In the genomic region with DNA sequence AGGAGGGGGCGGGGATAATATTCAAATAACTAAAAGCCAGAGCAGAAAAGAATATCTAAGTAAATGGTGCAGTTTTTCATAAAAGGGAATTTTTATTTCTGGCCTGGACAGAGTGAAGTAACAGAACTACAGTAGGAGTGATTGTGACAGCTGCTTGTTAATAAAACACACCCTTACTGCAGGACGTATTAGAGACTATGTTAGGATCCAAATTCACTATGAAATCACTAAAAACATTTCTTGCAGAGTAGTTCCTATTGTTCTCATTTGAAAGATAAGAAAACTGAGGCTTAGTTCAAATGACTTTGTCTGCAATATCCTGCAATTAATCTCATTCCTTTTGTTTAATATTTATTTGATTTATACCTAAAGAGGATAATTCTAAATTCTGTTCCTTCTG, we compare ENCODE assay signal across 19 cellular contexts.
"Had no signal": no experiment of that assay in that cellular context is flagged by ENCODE, and none has a peak within 500 bp of the region (broad histone marks: within the 10 kb centered on the region; RNA-seq: fewer than 3 reads in every experiment).

No MANE protein-coding gene starts in this region.

- H3K9ac ChIP-seq: parathyroid adenoma had no signal

- H3K79me2 ChIP-seq: parathyroid adenoma had no signal

- ATAC-seq: natural killer cell treated with Interleukin-12 subunit alpha and Interleukin-12 subunit beta and Interleukin-15 and Interleukin-18, amount 100 ng/mL, for 72 hours; sciatic nerve; stimulated activated effector memory CD8-positive, alpha-beta T cell treated with anti-CD3 and anti-CD28 coated beads, Interleukin-12 subunit alpha, Interleukin-12 subunit beta, amount 100 ng/mL, for 72 hours had no signal

- H3K4me1 ChIP-seq: esophagus squamous epithelium, parathyroid adenoma, testis had no signal

- H3K4me3 ChIP-seq: esophagus squamous epithelium, lung, stomach, testis, tibial artery had no signal

- H3K36me3 ChIP-seq: neutrophil, tibial artery had no signal

- H3K27me3 ChIP-seq: esophagus squamous epithelium, neutrophil, stomach, testis, tibial artery had no signal

- DNase-seq: caudate nucleus; effector memory CD4-positive, alpha-beta T cell; erythroblast; esophagus squamous epithelium; foreskin melanocyte; naive B cell; stimulated activated CD4-positive, alpha-beta T cell treated with anti-CD3 and anti-CD28 coated beads, Interleukin-2, amount 100 ng/mL, for 24 hours; stimulated activated CD4-positive, alpha-beta T cell treated with anti-CD3 and anti-CD28 coated beads, Interleukin-4, amount 100 ng/mL, for 24 hours; stimulated activated naive CD4-positive, alpha-beta T cell treated with Interleukin-2 at 50 U/mL for 16 hours; stomach; substantia nigra; testis; tibial artery had no signal

- H2AFZ ChIP-seq: parathyroid adenoma had no signal

- H3K9me3 ChIP-seq: esophagus squamous epithelium, neutrophil, stomach, testis, tibial artery had no signal

- H3K27ac ChIP-seq: esophagus squamous epithelium, neutrophil, parathyroid adenoma, stomach, testis, tibial artery had no signal
